In the genomic region with DNA sequence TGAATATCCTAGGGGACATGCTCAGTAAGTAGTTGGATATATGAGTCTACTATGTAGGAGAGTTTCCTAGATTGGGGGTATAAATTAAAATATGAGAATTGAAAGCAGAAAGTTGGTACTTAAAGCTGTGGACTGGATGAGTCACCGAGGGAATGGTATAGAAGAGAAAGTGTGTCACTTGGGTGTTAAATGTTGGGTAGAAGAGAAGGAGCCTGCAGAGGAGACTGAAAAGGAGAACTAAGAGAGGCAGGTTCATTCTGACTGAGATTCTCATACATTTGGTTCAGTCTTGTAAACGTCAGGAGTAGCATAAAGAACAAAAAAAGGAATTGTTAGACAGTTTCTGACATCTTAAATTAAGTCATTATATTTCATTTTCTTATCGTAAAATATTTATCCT, we compare ENCODE assay signal across 19 cellular contexts. TPM values are rescaled to one million over a fixed set of nuclear protein-coding genes. Genes with fewer than 3 reads are reported as not detected.
DNase-seq lines count a peak whose midpoint lies in the region; ATAC-seq and TF ChIP-seq lines count a peak whose summit lies in the region.
"Had no signal": no experiment of that assay in that cellular context is flagged by ENCODE, and none has a peak within 500 bp of the region (broad histone marks: within the 10 kb centered on the region; RNA-seq: fewer than 3 reads in every experiment).

No MANE protein-coding gene starts in this region.

- no peaks in the 10 kb centered on the region for H3K79me2 ChIP-seq in SU-DHL-6 (ENCODE audit: insufficient read depth, low read length)
- H3K79me2 ChIP-seq in PC-3 (ENCODE audit: low read length) = no peaks in the 10 kb centered on the region

- DNase-seq in iPS-NIHi11 (ENCODE audit: low spot score) (no peak), activated gamma-delta T cell (lab: John Stamatoyannopoulos, UW) (no peak), PC-3 (no peak)
- DNase-seq: activated naive CD4-positive, alpha-beta T cell treated with anti-CD3 and anti-CD28 coated beads, Interleukin-2, amount 10 ng/mL, durations not matched to agents 7 days and 5 days; BE2C; naive B cell; NCI-H1694; NCI-H446 treated with DMSO at 0.1 percent for 48 hours; testis had no signal

- H3K4me2 ChIP-seq in SU-DHL-6 (ENCODE audit: low read depth, low read length, poor library complexity, severe bottlenecking) (peak overlapping the region; percentile 28), PC-3 (ENCODE audit: low read length) (no peak overlapping the region)

- intact Hi-C loops in PC-3 (cut with micrococcal nuclease) = no loop called here

- no peaks in the 10 kb centered on the region for H3K4me1 ChIP-seq in PC-3 (ENCODE audit: insufficient read depth, low read length)
- H3K4me1 ChIP-seq: BE2C, prostate gland, testis had no signal

- no TSS peak for BruUV-seq in PC-3 (replicated peaks; lab: Mats Ljungman, UMichigan)

- peaks cover 25% of the 10 kb centered on the region for H3F3A ChIP-seq in SU-DHL-6 (ENCODE audit: insufficient read depth)
- no peaks in the 10 kb centered on the region for H3F3A ChIP-seq in PC-3 (ENCODE audit: low read length, unreplicated experiment)

- H3K36me3 ChIP-seq in SU-DHL-6 (ENCODE audit: low read length) = 0 out of 2 replicates have a peak, but pooled peaks cover 3% of the 10 kb centered on the region
- H3K36me3 ChIP-seq in PC-3 (ENCODE audit: low read depth, low read length) = no peaks in the 10 kb centered on the region
- H3K36me3 ChIP-seq: BE2C, prostate gland had no signal

- no peaks in the 10 kb centered on the region for H3K27me3 ChIP-seq in SU-DHL-6 (ENCODE audit: low read length)
- peaks cover 37% of the 10 kb centered on the region for H3K27me3 ChIP-seq in PC-3 (ENCODE audit: low read length)
- H3K27me3 ChIP-seq: BE2C, testis had no signal

- TF ChIP-seq CTCF in SU-DHL-6 (IDR thresholded peaks at IDR 0.05; ENCODE audit: insufficient read depth, low read length, poor library complexity, severe bottlenecking) (no peak), PC-3 (conservative IDR thresholded peaks at IDR 0.05; ENCODE audit: low read depth, low read length) (no peak)

- H4K20me1 ChIP-seq in SU-DHL-6 (ENCODE audit: low read depth, low read length) (no peaks in the 10 kb centered on the region), PC-3 (ENCODE audit: low read length) (no peaks in the 10 kb centered on the region)

- ATAC-seq in GM18868 (IDR thresholded peaks at IDR 0.05; ENCODE audit: unreplicated experiment) (peak; percentile 97), GM21526 (IDR thresholded peaks at IDR 0.05; ENCODE audit: low FRiP score, unreplicated experiment) (peak; percentile 79), HG03025 (IDR thresholded peaks at IDR 0.05; ENCODE audit: low FRiP score, unreplicated experiment) (peak; percentile 90), HG02763 (IDR thresholded peaks at IDR 0.05; ENCODE audit: unreplicated experiment) (no peak), PC-3 (no peak)
- ATAC-seq: SK-N-SH treated with all-trans-retinoic acid at 6 μM for 48 hours had no signal

- H3K9me2 ChIP-seq in SU-DHL-6 (replicated peaks; ENCODE audit: insufficient read depth, low read length) = no peaks in the 10 kb centered on the region
- no peaks in the 10 kb centered on the region for H3K9me2 ChIP-seq in PC-3 (replicated peaks; ENCODE audit: low read length)

- POLR2A ChIA-PET in PC-3 (lab: Charles Lee; ENCODE audit: unreplicated experiment) = no interaction called here

- H3K9ac ChIP-seq in SU-DHL-6 (ENCODE audit: low read length) (no peak overlapping the region), PC-3 (ENCODE audit: low read length) (no peak overlapping the region)

- H3K4me3 ChIP-seq in SU-DHL-6 (ENCODE audit: insufficient read depth, low read length, poor library complexity, severe bottlenecking) (no peak overlapping the region), PC-3 (ENCODE audit: low read length) (no peak overlapping the region)
- H3K4me3 ChIP-seq: prostate gland, testis had no signal

- H3K27ac ChIP-seq in SU-DHL-6 (ENCODE audit: low read depth, low read length) (no peak overlapping the region), PC-3 (ENCODE audit: low read length) (no peak overlapping the region)
- H3K27ac ChIP-seq: HL-60, prostate gland, testis had no signal

- CTCF ChIA-PET in PC-3 (lab: Charles Lee) = no interaction called here

- H3K9me3 ChIP-seq in SU-DHL-6 (ENCODE audit: insufficient read depth, low read length) = no peaks in the 10 kb centered on the region
- no peaks in the 10 kb centered on the region for H3K9me3 ChIP-seq in PC-3 (ENCODE audit: low read length)
- H3K9me3 ChIP-seq: BE2C, prostate gland, testis had no signal

- H2AFZ ChIP-seq in SU-DHL-6 (ENCODE audit: low read depth, low read length, severe bottlenecking) (no peak overlapping the region), PC-3 (ENCODE audit: low read length) (no peak overlapping the region)

RNA-seq across cellular contexts. Expression of gene LRRC9, which starts 19.9 kb away (rescaled TPM):
- total RNA-seq in PC-3 (2014; rRNA removed) = not detected in 2 replicates
- total RNA-seq: fibroblast of lung, lower leg skin had no signal

Comparison
In these comparisons a context has a peak if more than half of its experiments do, and no peak if none do; other contexts are left out.
1. ATAC-seq: peak in GM18868 (single experiment), GM21526 (single experiment) and HG03025 (single experiment); none in HG02763 (single experiment) and PC-3 (single experiment).